8 cellular contexts compared by ENCODE assay signal in the genomic region with DNA sequence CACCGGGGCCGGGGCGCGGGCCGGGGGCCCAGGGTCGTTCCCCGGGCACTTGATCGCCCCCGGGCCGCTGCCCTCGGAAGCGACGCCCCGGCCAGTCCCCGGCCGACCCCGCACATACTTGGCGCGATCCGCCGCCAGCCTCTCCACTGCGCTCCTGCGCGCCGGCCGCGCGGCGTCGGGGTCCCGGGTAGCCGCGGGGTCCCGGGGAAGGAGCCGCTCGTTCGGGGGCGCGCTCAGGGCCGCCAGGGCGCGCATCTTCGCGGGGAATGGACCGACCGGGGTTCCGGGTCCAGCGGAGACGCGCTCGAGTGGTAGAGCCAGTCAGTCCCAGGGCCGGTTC. TPM values are rescaled to one million over a fixed set of nuclear protein-coding genes. Genes with fewer than 3 reads are reported as not detected.
A peak's percentile ranks its signal among the peaks of the same experiment; 100 is the strongest.
DNase-seq lines count a peak whose midpoint lies in the region; ATAC-seq, FAIRE-seq and TF ChIP-seq lines count a peak whose summit lies in the region.

No MANE protein-coding gene starts in this region.

- ATAC-seq in body of pancreas (peak; percentile 0), HG03108 (IDR thresholded peaks at IDR 0.05; ENCODE audit: unreplicated experiment) (no peak)
- ATAC-seq in stimulated activated naive B cell treated with anti-CD40 and anti-IgM and Interleukin-4, amounts not matched to agents 10 μg/mL and 1 μg/mL and 100 μg/mL, for 72 hours (replicated peaks): peak; percentile 14 to 18
- ATAC-seq in CD4-positive, alpha-beta T cell (ENCODE audit: poor library complexity): no peak

- peaks cover 0 to 3% of the 10 kb centered on the region in 2 donors for H3K36me3 Mint-ChIP-seq in stimulated activated naive B cell treated with anti-CD40 and anti-IgM and Interleukin-4, amounts not matched to agents 10 μg/mL and 1 μg/mL and 100 μg/mL, for 72 hours
- no peaks in the 10 kb centered on the region for H3K36me3 Mint-ChIP-seq in CD4-positive, alpha-beta T cell (ENCODE audit: low read depth)

- peaks cover 4 to 17% of the 10 kb centered on the region in 2 donors for H3K4me1 Mint-ChIP-seq in stimulated activated naive B cell treated with anti-CD40 and anti-IgM and Interleukin-4, amounts not matched to agents 10 μg/mL and 1 μg/mL and 100 μg/mL, for 72 hours
- peaks cover 22% of the 10 kb centered on the region for H3K4me1 Mint-ChIP-seq in CD4-positive, alpha-beta T cell (ENCODE audit: low read depth)

- intact Hi-C loops in body of pancreas (cut with DNase I): no loop called here
- intact Hi-C loops in CD4-positive, alpha-beta T cell (cut with DNase I, micrococcal nuclease): no loop called here

- no peaks in the 10 kb centered on the region for H3K9me3 ChIP-seq in body of pancreas
- no peaks in the 10 kb centered on the region for H3K9me3 ChIP-seq in CD4-positive, alpha-beta T cell (ENCODE audit: control insufficient read depth, low read length)

- H3K4me1 ChIP-seq in body of pancreas: peaks cover 46% of the 10 kb centered on the region

- TF ChIP-seq POLR2A in body of pancreas (IDR thresholded peaks at IDR 0.05) (peak in 2 of 3 donors; percentile 80 to 94), GM12892 (IDR thresholded peaks at IDR 0.05; ENCODE audit: low read depth, low read length) (no peak)

- no peak overlapping the region for H3K27ac Mint-ChIP-seq in stimulated activated naive B cell treated with anti-CD40 and anti-IgM and Interleukin-4, amounts not matched to agents 10 μg/mL and 1 μg/mL and 100 μg/mL, for 72 hours
- no peak overlapping the region for H3K27ac Mint-ChIP-seq in CD4-positive, alpha-beta T cell

- POLR2A ChIA-PET in CD4-positive, alpha-beta T cell (lab: Charles Lee): no interaction called here

- H3K27ac ChIP-seq in body of pancreas: peak overlapping the region; percentile 95 to 98 (median 96)
- no peak overlapping the region for H3K27ac ChIP-seq in CD4-positive, alpha-beta T cell (ENCODE audit: low read depth, low read length)

- no peak for FAIRE-seq in GM12892 (lab: Jason Lieb, UNC)

- H3K9me3 Mint-ChIP-seq in stimulated activated naive B cell treated with anti-CD40 and anti-IgM and Interleukin-4, amounts not matched to agents 10 μg/mL and 1 μg/mL and 100 μg/mL, for 72 hours: peaks cover 0 to 2% of the 10 kb centered on the region in 2 donors
- no peaks in the 10 kb centered on the region for H3K9me3 Mint-ChIP-seq in CD4-positive, alpha-beta T cell

- WGBS in body of pancreas, 2 donors: 1% methylated on average over 14 of the region's 52 CpGs; no CpG with 5 or more reads in 1 of the 2 donors

- peak overlapping the region; percentile 35 to 79 for H3K4me3 ChIP-seq in body of pancreas
- peak overlapping the region; percentile 78 for H3K4me3 ChIP-seq in kidney epithelial cell (ENCODE audit: low read depth, low read length)

- peaks cover 53 to 78% of the 10 kb centered on the region in 2 donors for H3K27me3 Mint-ChIP-seq in stimulated activated naive B cell treated with anti-CD40 and anti-IgM and Interleukin-4, amounts not matched to agents 10 μg/mL and 1 μg/mL and 100 μg/mL, for 72 hours
- peaks cover 62% of the 10 kb centered on the region for H3K27me3 Mint-ChIP-seq in CD4-positive, alpha-beta T cell

- H3K27me3 ChIP-seq in body of pancreas (no peaks in the 10 kb centered on the region), kidney epithelial cell (ENCODE audit: control insufficient read depth, insufficient read depth, low read length) (peaks cover 3% of the 10 kb centered on the region)
- H3K27me3 ChIP-seq in CD4-positive, alpha-beta T cell (ENCODE audit: control insufficient read depth, insufficient read depth, low read length): peaks cover 33% of the 10 kb centered on the region

- peak in 2 of 7 experiments; percentile 6 to 18 for TF ChIP-seq CTCF in body of pancreas (IDR thresholded peaks at IDR 0.05)
- no peak for TF ChIP-seq CTCF in kidney epithelial cell (IDR thresholded peaks at IDR 0.05; ENCODE audit: insufficient read depth, low read length, poor library complexity, severe bottlenecking)
- no peak for TF ChIP-seq CTCF in CD4-positive, alpha-beta T cell (IDR thresholded peaks at IDR 0.05)

- DNase-seq in HK-2 (ENCODE audit: unreplicated experiment): peak; percentile 15
- no peak for DNase-seq in body of pancreas
- DNase-seq in kidney epithelial cell (ENCODE audit: low read depth): no peak
- DNase-seq in stimulated activated naive B cell treated with anti-CD40 and anti-IgM and Interleukin-4, amounts not matched to agents 10 μg/mL and 1 μg/mL and 100 μg/mL, for 72 hours: no peak
- no peak for DNase-seq in CD4-positive, alpha-beta T cell
- DNase-seq in GM12892 (ENCODE audit: insufficient read length): no peak
- no peak for DNase-seq in NCI-H82 treated with DMSO at 0.1 percent for 48 hours (lab: John Stamatoyannopoulos, UW; ENCODE audit: unreplicated experiment)

- no peaks in the 10 kb centered on the region for H3K36me3 ChIP-seq in body of pancreas (replicated peaks in 1 of 2; ENCODE audit: insufficient read depth in 1 of 2, low read depth in 2 of 2)
- H3K36me3 ChIP-seq in kidney epithelial cell (ENCODE audit: control insufficient read depth, insufficient read depth, low read length): no peaks in the 10 kb centered on the region

- CTCF ChIA-PET in CD4-positive, alpha-beta T cell (lab: Charles Lee): no interaction called here

- H3K4me3 Mint-ChIP-seq in stimulated activated naive B cell treated with anti-CD40 and anti-IgM and Interleukin-4, amounts not matched to agents 10 μg/mL and 1 μg/mL and 100 μg/mL, for 72 hours: peak overlapping the region; percentile 3 to 8
- no peak overlapping the region for H3K4me3 Mint-ChIP-seq in CD4-positive, alpha-beta T cell

RNA-seq across cellular contexts. Expression of a gene that starts 0.2 kb away (rescaled TPM):
- total RNA-seq in body of pancreas: 10 to 100 TPM; 16.6 to 20.4 TPM
- 10.4 and 11.7 TPM in 2 replicates for total RNA-seq in kidney epithelial cell
- total RNA-seq in CD4-positive, alpha-beta T cell: under 1 TPM; 0.16 to 0.36 TPM
- not detected for polyA plus RNA-seq in GM12892 (2012; ENCODE audit: missing spikeins)

Comparison
In these comparisons a context has a peak if more than half of its experiments do, and no peak if none do; other contexts are left out.
1. ATAC-seq: peak in body of pancreas (single experiment) and stimulated activated naive B cell treated with anti-CD40 and anti-IgM and Interleukin-4, amounts not matched to agents 10 μg/mL and 1 μg/mL and 100 μg/mL, for 72 hours (2 of 2); none in CD4-positive, alpha-beta T cell (single experiment) and HG03108 (single experiment).